Comparison of ENCODE assay signal across 20 cellular contexts in genomic region chr1:28156821-28157220, GRCh38. TPM values are rescaled to one million over a fixed set of nuclear protein-coding genes. Genes with fewer than 3 reads are reported as not detected.
DNase-seq lines count a peak whose midpoint lies in the region; TF ChIP-seq lines count a peak whose summit lies in the region.
"Had no signal": no experiment of that assay in that cellular context is flagged by ENCODE, and none has a peak within 500 bp of the region (broad histone marks: within the 10 kb centered on the region; RNA-seq: fewer than 3 reads in every experiment).

No MANE protein-coding gene starts in this region.

- no peaks in the 10 kb centered on the region for H3K27me3 ChIP-seq in MG63
- H3K27me3 ChIP-seq: ascending aorta, gastroesophageal sphincter had no signal

- no peaks in the 10 kb centered on the region for H3K36me3 ChIP-seq in MG63
- H3K36me3 ChIP-seq: ascending aorta, gastroesophageal sphincter had no signal

- H3K4me3 ChIP-seq in MG63 (no peak overlapping the region), choroid plexus epithelial cell (ENCODE audit: low read depth, low read length) (no peak overlapping the region)
- H3K4me3 ChIP-seq: ascending aorta, gastroesophageal sphincter, SK-N-MC, skin epidermis had no signal

- H3K9me3 ChIP-seq in MG63 = no peaks in the 10 kb centered on the region
- H3K9me3 ChIP-seq: ascending aorta, gastroesophageal sphincter had no signal

- no peak for TF ChIP-seq CTCF in choroid plexus epithelial cell (conservative IDR thresholded peaks at IDR 0.05; ENCODE audit: low read depth, low read length)

- DNase-seq in D341Med (ENCODE audit: low spot score) (peak; percentile 11), MG63 (peak; percentile 22), choroid plexus epithelial cell (ENCODE audit: low read depth) (peak; percentile 8), mucosa of gallbladder (ENCODE audit: low spot score) (peak; percentile 24), GM19240 (ENCODE audit: insufficient read length, low spot score) (no peak), RPMI8226 (no peak)
- DNase-seq in stimulated activated CD4-positive, alpha-beta T cell treated with anti-CD3 and anti-CD28 coated beads, Interleukin-15, amount 100 ng/mL, for 24 hours = no peak
- DNase-seq in activated naive CD4-positive, alpha-beta T cell (lab: John Stamatoyannopoulos, UW) = no peak
- DNase-seq: activated CD8-positive, alpha-beta memory T cell treated with anti-CD3 and anti-CD28 coated beads for 24 hours; activated naive CD4-positive, alpha-beta T cell treated with anti-CD3 and anti-CD28 coated beads, Interleukin-2, amount 50 U/mL, for 16 hours; activated T-cell treated with anti-CD3 and anti-CD28 coated beads, Interleukin-2, amount 50 U/mL, for 48 hours; DMS79 treated with DMSO at 0.1 percent for 48 hours; effector CD4-positive, alpha-beta T cell; erythroblast; kidney glomerular epithelial cell; stimulated activated CD4-positive, alpha-beta T cell treated with anti-CD3 and anti-CD28 coated beads, Interleukin-4, amount 100 ng/mL, for 24 hours had no signal

RNA-seq across cellular contexts. Expression of gene PTAFR, which starts 19.7 kb away (rescaled TPM):
- total RNA-seq in MG63 (2014; rRNA removed; shearing (Covaris generic); ENCODE audit: low replicate concordance) = 0.49 TPM in 1 of 2 replicates, not detected in the other
- total RNA-seq in mucosa of gallbladder = 9.8 TPM

Comparison
In these comparisons a context has a peak if more than half of its experiments do, and no peak if none do; other contexts are left out.
1. DNase-seq: peak in D341Med (single experiment), MG63 (single experiment), choroid plexus epithelial cell (single experiment) and mucosa of gallbladder (single experiment); none in GM19240 (single experiment), stimulated activated CD4-positive, alpha-beta T cell treated with anti-CD3 and anti-CD28 coated beads, Interleukin-15, amount 100 ng/mL, for 24 hours (single experiment), RPMI8226 (single experiment) and activated naive CD4-positive, alpha-beta T cell (0 of 4).